In the genomic region with DNA sequence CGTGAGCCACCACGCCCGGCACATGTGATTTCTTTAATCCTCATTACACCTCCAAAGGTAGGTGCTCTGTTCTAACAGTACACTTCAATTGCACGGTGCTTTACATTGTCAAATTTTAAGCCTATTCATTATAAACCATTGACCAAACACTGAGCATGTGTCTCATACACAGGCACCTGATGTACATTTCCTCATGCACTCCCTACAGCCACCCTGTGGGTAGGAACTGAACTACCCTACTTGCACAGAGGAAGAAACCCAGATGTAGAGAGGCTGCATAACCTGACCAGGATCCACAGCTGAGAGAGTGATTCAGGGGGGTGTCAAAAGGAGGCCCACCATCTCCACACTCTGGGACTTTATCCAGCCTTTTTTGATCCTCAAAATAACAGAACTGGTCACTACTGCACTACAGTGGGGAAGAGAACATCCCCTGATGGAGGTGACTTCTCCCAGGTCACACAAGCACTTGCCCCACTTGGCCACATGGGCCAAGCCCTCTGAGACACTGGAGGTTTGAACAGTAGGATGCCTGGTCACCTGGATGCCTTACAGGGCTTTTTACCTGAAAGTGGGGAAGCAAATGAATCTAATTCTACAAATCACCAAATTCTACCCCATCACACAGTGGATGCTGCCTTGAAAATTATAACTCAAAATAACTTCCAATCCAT, we compare ENCODE assay signal across 13 cellular contexts. TPM values are rescaled to one million over a fixed set of nuclear protein-coding genes. Genes with fewer than 3 reads are reported as not detected.
A peak's percentile ranks its signal among the peaks of the same experiment; 100 is the strongest.
DNase-seq lines count a peak whose midpoint lies in the region; ATAC-seq and TF ChIP-seq lines count a peak whose summit lies in the region.
"Had no signal": no experiment of that assay in that cellular context is flagged by ENCODE, and none has a peak within 500 bp of the region (broad histone marks: within the 10 kb centered on the region; RNA-seq: fewer than 3 reads in every experiment).

No MANE protein-coding gene starts in this region.

- peaks cover 39% of the 10 kb centered on the region for H3K27me3 Mint-ChIP-seq in endodermal cell (ENCODE audit: insufficient read depth)

- H3K27me3 ChIP-seq in A673 (replicated peaks; ENCODE audit: insufficient read depth, low read depth, low read length, poor library complexity) = peaks cover 21% of the 10 kb centered on the region
- H3K27me3 ChIP-seq in endodermal cell (ENCODE audit: control insufficient read depth, insufficient read depth, low read length, poor library complexity, severe bottlenecking) = peaks cover 59% of the 10 kb centered on the region

- no TSS peak for BruUV-seq in A673 (replicated peaks; lab: Mats Ljungman, UMichigan)

- H3K4me1 ChIP-seq in A673 (ENCODE audit: insufficient read depth, low read length, poor library complexity, severe bottlenecking) (no peaks in the 10 kb centered on the region), endodermal cell (ENCODE audit: control insufficient read depth, insufficient read depth, low read length) (no peaks in the 10 kb centered on the region)

- ATAC-seq in GM19328 (IDR thresholded peaks at IDR 0.05; ENCODE audit: unreplicated experiment) = no peak
- ATAC-seq: stimulated activated memory B cell treated with anti-CD40 and anti-IgM and Interleukin-4, amounts not matched to agents 10 μg/mL and 1 μg/mL and 100 μg/mL, for 72 hours had no signal

- no peak overlapping the region for H3K27ac ChIP-seq in A673 (ENCODE audit: low read depth, low read length, poor library complexity, severe bottlenecking)
- H3K27ac ChIP-seq in endodermal cell (ENCODE audit: low read depth, low read length) = no peak overlapping the region

- H3K36me3 Mint-ChIP-seq in endodermal cell (ENCODE audit: low read depth) = no peaks in the 10 kb centered on the region
- H3K36me3 Mint-ChIP-seq: stimulated activated memory B cell treated with anti-CD40 and anti-IgM and Interleukin-4, amounts not matched to agents 10 μg/mL and 1 μg/mL and 100 μg/mL, for 72 hours had no signal

- intact Hi-C loops in A673 (cut with micrococcal nuclease; ENCODE audit: unreplicated experiment) = no loop called here

- H3K4me3 Mint-ChIP-seq in endodermal cell = no peak overlapping the region
- H3K4me3 Mint-ChIP-seq: stimulated activated memory B cell treated with anti-CD40 and anti-IgM and Interleukin-4, amounts not matched to agents 10 μg/mL and 1 μg/mL and 100 μg/mL, for 72 hours had no signal

- H3K9me3 ChIP-seq in A673 (ENCODE audit: low read depth, low read length, poor library complexity, severe bottlenecking) (no peaks in the 10 kb centered on the region), endodermal cell (ENCODE audit: control insufficient read depth, low read length) (no peaks in the 10 kb centered on the region)

- H3K9me3 Mint-ChIP-seq in endodermal cell = no peaks in the 10 kb centered on the region
- H3K9me3 Mint-ChIP-seq: stimulated activated memory B cell treated with anti-CD40 and anti-IgM and Interleukin-4, amounts not matched to agents 10 μg/mL and 1 μg/mL and 100 μg/mL, for 72 hours had no signal

- DNase-seq in A673 (ENCODE audit: low spot score) (peak; percentile 42), EL (peak; percentile 8), NCI-H69 (lab: John Stamatoyannopoulos, UW) (peak; percentile 61), endodermal cell (no peak), NCI-H2081 treated with DMSO at 0.1 percent for 48 hours (lab: John Stamatoyannopoulos, UW) (no peak), cerebellum (ENCODE audit: low spot score) (no peak), AG08395 (ENCODE audit: low spot score) (no peak)
- DNase-seq: activated effector memory CD4-positive, alpha-beta T cell treated with anti-CD3 and anti-CD28 coated beads, Interleukin-2, amount 50 U/mL, for 16 hours; hippocampal formation; NK-92 treated with Interleukin-12 subunit alpha and Interleukin-12 subunit beta, amount 100 ng/mL, for 24 hours had no signal

- H3K4me3 ChIP-seq in A673 (ENCODE audit: low read depth, low read length, poor library complexity, severe bottlenecking) (no peak overlapping the region), endodermal cell (ENCODE audit: low read length) (no peak overlapping the region)

- H3K9ac ChIP-seq in endodermal cell (ENCODE audit: extremely low read depth, low read length, poor library complexity, severe bottlenecking) = no peak overlapping the region

- POLR2A ChIA-PET in A673 (lab: Charles Lee; ENCODE audit: low non-redundant PET) = interaction anchor here (0.6 kb wide), 1 partner anchor 219 kb away, joined by 9 read pairs; no protein-coding TSS in a partner anchor

- H3K27ac Mint-ChIP-seq in endodermal cell = no peak overlapping the region
- H3K27ac Mint-ChIP-seq: stimulated activated memory B cell treated with anti-CD40 and anti-IgM and Interleukin-4, amounts not matched to agents 10 μg/mL and 1 μg/mL and 100 μg/mL, for 72 hours had no signal

- WGBS in endodermal cell (ENCODE audit: insufficient coverage in 1 of 2, insufficient read length in 1 of 2), 2 experiments = 89 to 92% methylated on average over 4 of the region's 4 CpGs

- CTCF ChIA-PET in A673 (lab: Charles Lee) = no interaction called here

- TF ChIP-seq CTCF in A673 (conservative IDR thresholded peaks at IDR 0.05; ENCODE audit: low read depth, low read length) (peak; percentile 21; the same call in 1 of the 2 replicates), endodermal cell (conservative IDR thresholded peaks at IDR 0.05) (peak; percentile 44)

- H3K4me1 Mint-ChIP-seq in endodermal cell = no peaks in the 10 kb centered on the region
- H3K4me1 Mint-ChIP-seq: stimulated activated memory B cell treated with anti-CD40 and anti-IgM and Interleukin-4, amounts not matched to agents 10 μg/mL and 1 μg/mL and 100 μg/mL, for 72 hours had no signal

- H3K36me3 ChIP-seq in A673 (ENCODE audit: insufficient read depth, low read length, poor library complexity, severe bottlenecking) = no peaks in the 10 kb centered on the region
- H3K36me3 ChIP-seq in endodermal cell (ENCODE audit: control insufficient read depth, insufficient read depth, low read length) = no peaks in the 10 kb centered on the region

RNA-seq across cellular contexts. Expression of gene DPYSL5, which starts 6.9 kb away (rescaled TPM):
- total RNA-seq in A673 (2021) = 110 and 111 TPM in 2 replicates
- 1 to 10 TPM; 3.1 to 3.5 TPM for total RNA-seq in endodermal cell
- 115 TPM for polyA plus RNA-seq in endodermal cell (2013, experiment 1 of 2)
- 106 TPM for polyA plus RNA-seq in endodermal cell (2013, experiment 2 of 2)
- total RNA-seq in cerebellum = 90.2 TPM
- total RNA-seq: mononuclear cell had no signal

RNA-seq across cellular contexts. Expression of gene CENPA, which starts 55.2 kb away (rescaled TPM):
- 59.2 and 66.3 TPM in 2 replicates for total RNA-seq in A673 (2021)
- total RNA-seq in endodermal cell = 10 to 100 TPM; 21.5 to 38.3 TPM
- 38.5 TPM for polyA plus RNA-seq in endodermal cell (2013, experiment 1 of 2)
- polyA plus RNA-seq in endodermal cell (2013, experiment 2 of 2) = 41.6 TPM
- 4.6 TPM for total RNA-seq in cerebellum

Comparison
In these comparisons a context has a peak if more than half of its experiments do, and no peak if none do; other contexts are left out.
1. DNase-seq: peak in A673 (single experiment), EL (single experiment) and NCI-H69 (single experiment); none in endodermal cell (single experiment), NCI-H2081 treated with DMSO at 0.1 percent for 48 hours (single experiment), cerebellum (single experiment) and AG08395 (single experiment).
2. RNA of gene DPYSL5, which starts 6.9 kb away (total RNA-seq): 110 to 111 TPM in A673 and 90.2 TPM in cerebellum (single experiment); 3.1 to 3.5 TPM in endodermal cell; every median in the first group is over 10 times any median in the second.